Comparison of ENCODE assay signal across 11 cellular contexts in genomic region chr3:197366301-197367044, GRCh38.
DNase-seq lines count a peak whose midpoint lies in the region; ATAC-seq, FAIRE-seq and TF ChIP-seq lines count a peak whose summit lies in the region.
"Had no signal": no experiment of that assay in that cellular context is flagged by ENCODE, and none has a peak within 500 bp of the region (broad histone marks: within the 10 kb centered on the region; RNA-seq: fewer than 3 reads in every experiment).

No MANE protein-coding gene starts in this region.

- H3K27ac ChIP-seq in stomach = no peak overlapping the region

- H3K9me3 Mint-ChIP-seq in immature natural killer cell = no peaks in the 10 kb centered on the region
- peaks cover 0 to under 1% of the 10 kb centered on the region in 2 donors for H3K9me3 Mint-ChIP-seq in effector memory CD8-positive, alpha-beta T cell
- H3K9me3 Mint-ChIP-seq: activated T-helper 1 cell treated with anti-CD3 and anti-CD28 coated beads, Interleukin-12 subunit alpha, Interleukin-12 subunit beta, Interleukin-2, Interleukin-4 antibody, amounts not matched to agents 30 ng/mL and 10 ng/mL and 1 ng/mL, durations not matched to agents 14 hours and 24 hours and 36 hours had no signal

- WGBS in stomach, 5 donors = 66 to 82% (median 76%) methylated on average over 12 to 13 of the region's 13 CpGs

- FAIRE-seq in H54 (lab: Jason Lieb, UNC) = peak; percentile 61

- TF ChIP-seq EP300 in stomach (IDR thresholded peaks at IDR 0.05) = no peak

- peaks cover 9 to 29% (median 12%) of the 10 kb centered on the region in 4 donors for H3K4me1 ChIP-seq in stomach

- TF ChIP-seq CTCF in stomach (IDR thresholded peaks at IDR 0.05) = no peak

- H3K27me3 Mint-ChIP-seq in immature natural killer cell (ENCODE audit: low read depth in 3 of 3) = peaks cover 1 to 8% (median 4%) of the 10 kb centered on the region in 3 donors
- peaks cover 35 to 80% of the 10 kb centered on the region in 2 donors for H3K27me3 Mint-ChIP-seq in effector memory CD8-positive, alpha-beta T cell

- ATAC-seq in SK-N-SH treated with all-trans-retinoic acid at 6 μM for 48 hours = peak; percentile 57
- no peak for ATAC-seq in GM18867 (IDR thresholded peaks at IDR 0.05; ENCODE audit: unreplicated experiment)
- ATAC-seq in effector memory CD8-positive, alpha-beta T cell (replicated peaks) = no peak

- no peak for TF ChIP-seq POLR2A in H54 (IDR thresholded peaks at IDR 0.05; ENCODE audit: low read depth, low read length)
- no peak for TF ChIP-seq POLR2A in stomach (IDR thresholded peaks at IDR 0.05)

- H3K36me3 ChIP-seq in stomach = no peaks in the 10 kb centered on the region

- H3K27me3 ChIP-seq in stomach = no peaks in the 10 kb centered on the region

- H3K4me3 Mint-ChIP-seq in immature natural killer cell = no peak overlapping the region
- no peak overlapping the region for H3K4me3 Mint-ChIP-seq in effector memory CD8-positive, alpha-beta T cell
- H3K4me3 Mint-ChIP-seq: activated T-helper 1 cell treated with anti-CD3 and anti-CD28 coated beads, Interleukin-12 subunit alpha, Interleukin-12 subunit beta, Interleukin-2, Interleukin-4 antibody, amounts not matched to agents 30 ng/mL and 10 ng/mL and 1 ng/mL, durations not matched to agents 14 hours and 24 hours and 36 hours; CD4-positive, CD25-positive, alpha-beta regulatory T cell had no signal

- intact Hi-C loops in stomach (cut with DNase I; ENCODE audit: low total_unique reads) = loop anchor here (10.0 kb wide), 1 partner anchor 62 kb away; no protein-coding TSS in a partner anchor

- H3K9me3 ChIP-seq in stomach = no peaks in the 10 kb centered on the region

- no peak overlapping the region for H3K27ac Mint-ChIP-seq in immature natural killer cell
- no peak overlapping the region for H3K27ac Mint-ChIP-seq in effector memory CD8-positive, alpha-beta T cell
- H3K27ac Mint-ChIP-seq: activated T-helper 1 cell treated with anti-CD3 and anti-CD28 coated beads, Interleukin-12 subunit alpha, Interleukin-12 subunit beta, Interleukin-2, Interleukin-4 antibody, amounts not matched to agents 30 ng/mL and 10 ng/mL and 1 ng/mL, durations not matched to agents 14 hours and 24 hours and 36 hours had no signal

- H3K4me1 Mint-ChIP-seq in immature natural killer cell = no peaks in the 10 kb centered on the region
- peaks cover 0 to 2% of the 10 kb centered on the region in 2 donors for H3K4me1 Mint-ChIP-seq in effector memory CD8-positive, alpha-beta T cell (ENCODE audit: low read depth in 2 of 2)
- H3K4me1 Mint-ChIP-seq: CD4-positive, CD25-positive, alpha-beta regulatory T cell had no signal

- peak; percentile 69 for DNase-seq in H54 (ENCODE audit: insufficient read length, low spot score)
- peak; percentile 68 for DNase-seq in fibroblast of peridontal ligament (ENCODE audit: extremely low read depth)
- peak; percentile 27 for DNase-seq in stromal cell of bone marrow (ENCODE audit: low read depth)
- no peak for DNase-seq in immature natural killer cell
- no peak for DNase-seq in effector memory CD8-positive, alpha-beta T cell
- DNase-seq in stomach = no peak
- DNase-seq: CD4-positive, CD25-positive, alpha-beta regulatory T cell; NCI-H526 treated with DMSO at 0.1 percent for 48 hours had no signal

- H3K36me3 Mint-ChIP-seq in immature natural killer cell = peaks cover 0 to under 1% (median 0%) of the 10 kb centered on the region in 3 donors
- no peaks in the 10 kb centered on the region for H3K36me3 Mint-ChIP-seq in effector memory CD8-positive, alpha-beta T cell (ENCODE audit: insufficient read depth)
- H3K36me3 Mint-ChIP-seq: CD4-positive, CD25-positive, alpha-beta regulatory T cell had no signal

- no peak overlapping the region for H3K4me3 ChIP-seq in stomach

TF ChIP-seq in SK-N-SH treated with all-trans-retinoic acid at 6 μM for 48 hours, 23 proteins besides CTCF, POLR2A, EP300 and RAD21:
- TF ChIP-seq ZFP30 (CRISPR knock-in tag; IDR thresholded peaks at IDR 0.05) (no peak), ISL1 (CRISPR knock-in tag; IDR thresholded peaks at IDR 0.05) (no peak), PPARA (CRISPR knock-in tag; IDR thresholded peaks at IDR 0.05; ENCODE audit: borderline replicate concordance) (no peak), POU6F1 (CRISPR knock-in tag; IDR thresholded peaks at IDR 0.05; ENCODE audit: borderline replicate concordance, low read depth) (no peak), ZC3H10 (CRISPR knock-in tag; IDR thresholded peaks at IDR 0.05) (no peak), TOX (CRISPR knock-in tag; IDR thresholded peaks at IDR 0.05; ENCODE audit: borderline replicate concordance) (no peak), ZFP3 (CRISPR knock-in tag; IDR thresholded peaks at IDR 0.05) (no peak), ARNTL (CRISPR knock-in tag; IDR thresholded peaks at IDR 0.05; ENCODE audit: borderline replicate concordance, low read depth) (no peak)
TF ChIP-seq in SK-N-SH treated with all-trans-retinoic acid at 6 μM for 48 hours: peak in this region for 0.

Comparison
In these comparisons a context has a peak if more than half of its experiments do, and no peak if none do; other contexts are left out.
1. DNase-seq: peak in H54 (single experiment), fibroblast of peridontal ligament (single experiment) and stromal cell of bone marrow (single experiment); none in immature natural killer cell (0 of 3), effector memory CD8-positive, alpha-beta T cell (0 of 3) and stomach (single experiment).